ENCODE assay signal across 9 cellular contexts in the genomic region with DNA sequence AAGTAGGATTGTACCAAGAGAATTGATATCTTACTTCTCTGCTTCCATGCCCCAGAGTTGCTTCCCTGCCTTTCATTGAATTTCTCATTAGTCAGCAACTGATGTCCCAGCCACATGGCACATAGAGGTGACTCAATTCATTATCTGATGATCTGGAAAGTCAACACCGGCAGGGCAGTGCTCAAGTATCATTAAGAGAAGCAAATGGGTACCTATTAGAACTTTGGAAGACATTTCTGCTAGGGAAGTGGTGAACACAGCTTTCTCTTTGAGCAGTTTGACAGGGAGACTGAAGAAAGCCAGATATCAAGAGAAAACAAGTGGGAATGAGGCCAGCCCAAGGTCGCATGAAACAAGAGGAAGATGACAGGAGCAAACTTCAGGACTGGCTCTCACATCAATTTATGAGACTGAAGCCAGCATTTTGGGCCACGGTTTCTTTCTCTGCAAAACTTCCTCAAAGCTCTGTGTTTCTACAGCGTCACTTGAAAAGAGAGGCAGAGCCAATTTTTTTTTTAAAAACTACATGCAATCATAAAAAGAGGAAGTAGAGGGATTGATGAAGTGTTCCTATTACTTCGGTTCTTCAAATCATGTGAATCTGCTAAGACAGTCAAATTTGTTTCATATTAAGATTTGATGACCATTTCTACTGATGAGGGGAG.
DNase-seq lines count a peak whose midpoint lies in the region; FAIRE-seq and TF ChIP-seq lines count a peak whose summit lies in the region.
"Had no signal": no experiment of that assay in that cellular context is flagged by ENCODE, and none has a peak within 500 bp of the region (broad histone marks: within the 10 kb centered on the region; RNA-seq: fewer than 3 reads in every experiment).

No MANE protein-coding gene starts in this region.

- no peak overlapping the region for H3K4me3 ChIP-seq in bronchial epithelial cell (ENCODE audit: low read depth, low read length)
- H3K4me3 ChIP-seq in parathyroid adenoma (ENCODE audit: low read depth, low read length) = no peak overlapping the region

- H3K9me3 ChIP-seq in parathyroid adenoma (ENCODE audit: control insufficient read depth, low read length) = no peaks in the 10 kb centered on the region

- H3K36me3 ChIP-seq in bronchial epithelial cell (ENCODE audit: control insufficient read depth, insufficient read depth, low read length) (no peaks in the 10 kb centered on the region), parathyroid adenoma (ENCODE audit: control insufficient read depth, insufficient read depth, low read length) (no peaks in the 10 kb centered on the region)

- peak overlapping the region; percentile 22 for H3K4me2 ChIP-seq in parathyroid adenoma (ENCODE audit: low read length)

- FAIRE-seq in GM19239 (lab: Jason Lieb, UNC) = peak; percentile 48
- no peak for FAIRE-seq in bronchial epithelial cell (lab: Jason Lieb, UNC)
- no peak for FAIRE-seq in H54 (lab: Jason Lieb, UNC)

- TF ChIP-seq CTCF in bronchial epithelial cell (IDR thresholded peaks at IDR 0.05; ENCODE audit: insufficient read depth, low read length, severe bottlenecking) (no peak), parathyroid adenoma (IDR thresholded peaks at IDR 0.05) (no peak)

- no peaks in the 10 kb centered on the region for H3K27me3 ChIP-seq in bronchial epithelial cell (ENCODE audit: control insufficient read depth, insufficient read depth, low read length)
- H3K27me3 ChIP-seq in parathyroid adenoma (ENCODE audit: control insufficient read depth, insufficient read depth, low read length) = no peaks in the 10 kb centered on the region

- no peaks in the 10 kb centered on the region for H3K79me2 ChIP-seq in parathyroid adenoma

- H3K4me1 ChIP-seq in parathyroid adenoma = peaks cover 14% of the 10 kb centered on the region

- peak overlapping the region; percentile 77 for H3K27ac ChIP-seq in parathyroid adenoma

- DNase-seq in GM19239 (ENCODE audit: insufficient read length, low spot score) = no peak
- peak; percentile 11 for DNase-seq in NCI-H510A treated with DMSO at 0.1 percent for 48 hours (lab: John Stamatoyannopoulos, UW)
- DNase-seq in bronchial epithelial cell (ENCODE audit: low read depth) = peak; percentile 54
- DNase-seq in H54 (ENCODE audit: insufficient read length, low spot score) = no peak
- DNase-seq in middle frontal gyrus (ENCODE audit: extremely low spot score, low spot score) = no peak
- no peak for DNase-seq in NCI-H345 treated with DMSO at 0.1 percent for 48 hours (lab: John Stamatoyannopoulos, UW; ENCODE audit: unreplicated experiment)
- DNase-seq: activated CD4-positive, alpha-beta T cell treated with anti-CD3 and anti-CD28 coated beads for 4 hours; aorta had no signal

- H3K9ac ChIP-seq in parathyroid adenoma = no peak overlapping the region

- H2AFZ ChIP-seq in parathyroid adenoma = peak overlapping the region; percentile 69

- no peak for TF ChIP-seq POLR2A in H54 (IDR thresholded peaks at IDR 0.05; ENCODE audit: low read depth, low read length)

Comparison
In these comparisons a context has a peak if more than half of its experiments do, and no peak if none do; other contexts are left out.
1. DNase-seq: peak in NCI-H510A treated with DMSO at 0.1 percent for 48 hours (single experiment) and bronchial epithelial cell (single experiment); none in GM19239 (single experiment), H54 (single experiment), middle frontal gyrus (single experiment) and NCI-H345 treated with DMSO at 0.1 percent for 48 hours (single experiment).